8 cellular contexts compared by ENCODE assay signal in the genomic region with DNA sequence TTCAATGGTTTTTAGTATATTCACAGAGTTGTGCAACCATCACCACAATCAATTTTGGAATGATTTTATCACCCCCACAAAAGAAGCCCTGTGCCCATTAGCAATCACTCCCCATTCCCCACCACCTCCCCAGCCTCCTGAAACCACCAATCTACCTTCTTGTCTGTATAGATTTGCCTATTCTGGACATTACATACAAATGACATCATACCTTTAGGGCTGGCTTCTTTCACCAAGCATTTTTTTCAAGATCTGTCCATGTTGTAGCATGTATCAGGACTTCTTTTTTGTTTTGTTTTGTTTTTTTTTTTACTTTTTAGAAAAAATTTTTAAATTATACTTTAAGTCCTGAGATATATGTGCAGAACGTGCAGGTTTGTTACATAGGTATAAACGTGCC.
"Had no signal": no experiment of that assay in that cellular context is flagged by ENCODE, and none has a peak within 500 bp of the region (broad histone marks: within the 10 kb centered on the region; RNA-seq: fewer than 3 reads in every experiment).

No MANE protein-coding gene starts in this region.

- H3K4me3 ChIP-seq: GM12878 had no signal

- ATAC-seq: GM12878 had no signal

- DNase-seq: GDM1, GF-D8 had no signal

- FAIRE-seq: G401.6, GM12878, GM12891, GM12892, GM18507, GM19239 had no signal
